22 cellular contexts compared by ENCODE assay signal in genomic region chr13:44149821-44150220, GRCh38.
A peak's percentile ranks its signal among the peaks of the same experiment; 100 is the strongest.
DNase-seq lines count a peak whose midpoint lies in the region; ATAC-seq, FAIRE-seq and TF ChIP-seq lines count a peak whose summit lies in the region.
"Had no signal": no experiment of that assay in that cellular context is flagged by ENCODE, and none has a peak within 500 bp of the region (broad histone marks: within the 10 kb centered on the region; RNA-seq: fewer than 3 reads in every experiment).

No MANE protein-coding gene starts in this region.

- CTCF ChIA-PET in SK-N-SH (lab: Yijun Ruan, JAX), result no interaction called here

- no peak overlapping the region for H3K4me3 ChIP-seq in SK-N-SH (ENCODE audit: low read depth in 2 of 2, low read length in 1 of 2)
- H3K4me3 ChIP-seq in psoas muscle, result no peak overlapping the region
- H3K4me3 ChIP-seq: BLaER1 had no signal

- H3K27ac ChIP-seq in SK-N-SH (ENCODE audit: low read depth in 2 of 2, low read length in 1 of 2), result no peak overlapping the region
- H3K27ac ChIP-seq in psoas muscle, result peak overlapping the region; percentile 42
- H3K27ac ChIP-seq: BLaER1 had no signal

- no peaks in the 10 kb centered on the region for H3K79me2 ChIP-seq in SK-N-SH (ENCODE audit: insufficient read depth)

- H2AFZ ChIP-seq in SK-N-SH (ENCODE audit: low read depth), result no peak overlapping the region

- FAIRE-seq in frontal cortex (lab: Jason Lieb, UNC), result no peak
- FAIRE-seq: A204.1, D721Med, G401.6, GM12891, GM19239 had no signal

- ATAC-seq in SK-N-SH treated with all-trans-retinoic acid at 6 μM for 48 hours (no peak), psoas muscle (no peak), HG02642 (IDR thresholded peaks at IDR 0.05; ENCODE audit: poor library complexity, unreplicated experiment) (no peak)

- no peaks in the 10 kb centered on the region for H3K9me2 ChIP-seq in SK-N-SH

- H3K4me1 ChIP-seq in SK-N-SH (ENCODE audit: control insufficient read depth in 1 of 2, insufficient read depth in 2 of 2, low read depth in 1 of 2, low read length in 1 of 2) (peaks cover 0 to 5% of the 10 kb centered on the region in 2 experiments; a peak in 2 of 4 replicates), psoas muscle (peaks cover 28% of the 10 kb centered on the region)
- H3K4me1 ChIP-seq: BE2C had no signal

- DNase-seq in SK-N-SH (peak; percentile 11), psoas muscle (no peak), amniotic stem cell (lab: John Stamatoyannopoulos, UW) (no peak), frontal cortex (ENCODE audit: low spot score in 2 of 2) (no peak)
- DNase-seq: 8988T; ACHN; BE2C; C1 segment of cervical spinal cord; CD4-positive, alpha-beta memory T cell; CD4-positive, CD25-positive, alpha-beta regulatory T cell; CD8-positive, alpha-beta memory T cell; COR-L47; DMS79 treated with DMSO at 0.1 percent for 48 hours; GF-D8 had no signal

- H3K36me3 ChIP-seq in SK-N-SH (replicated peaks in 1 of 2; ENCODE audit: control insufficient read depth in 1 of 2, insufficient read depth in 2 of 2, low read length in 1 of 2), result no peaks in the 10 kb centered on the region
- H3K36me3 ChIP-seq in psoas muscle (ENCODE audit: insufficient read depth in 1 of 2, low read depth in 1 of 2), result no peaks in the 10 kb centered on the region
- H3K36me3 ChIP-seq: BE2C, BLaER1 had no signal

- H3K9me3 ChIP-seq in SK-N-SH (no peaks in the 10 kb centered on the region), psoas muscle (no peaks in the 10 kb centered on the region)
- H3K9me3 ChIP-seq: BE2C, BLaER1 had no signal

- no peak for TF ChIP-seq RAD21 in SK-N-SH (IDR thresholded peaks at IDR 0.05; ENCODE audit: low read length)

- H3K9ac ChIP-seq in SK-N-SH, result no peak overlapping the region
- H3K9ac ChIP-seq: BLaER1 had no signal

- 88% methylated on average over 4 of the region's 4 CpGs for WGBS in SK-N-SH (ENCODE audit: low lambda C conversion rate)
- WGBS in psoas muscle, 3 donors, result 72 to 97% (median 78%) methylated on average over 4 of the region's 4 CpGs

- intact Hi-C loops in psoas muscle (cut with DNase I), result loop anchor here in 1 of 2 donors (10.0 kb wide), 1 partner anchor 85 kb away; no protein-coding TSS in a partner anchor

- no peak overlapping the region for H3K4me2 ChIP-seq in SK-N-SH
- H3K4me2 ChIP-seq: BLaER1 had no signal

- TF ChIP-seq CTCF in SK-N-SH (IDR thresholded peaks at IDR 0.05) (no peak), psoas muscle (IDR thresholded peaks at IDR 0.05) (no peak)

- POLR2A ChIA-PET in SK-N-SH (lab: Yijun Ruan, JAX), result no interaction called here

- no peak for TF ChIP-seq EP300 in SK-N-SH (IDR thresholded peaks at IDR 0.05; ENCODE audit: borderline replicate concordance in 1 of 2, low read depth in 1 of 2, low read length in 1 of 2)

- H4K20me1 ChIP-seq in SK-N-SH (ENCODE audit: insufficient read depth), result no peaks in the 10 kb centered on the region
- H4K20me1 ChIP-seq: BLaER1 had no signal

- H3F3A ChIP-seq in SK-N-SH (replicated peaks; ENCODE audit: insufficient read depth), result no peaks in the 10 kb centered on the region

- H3K27me3 ChIP-seq in SK-N-SH (ENCODE audit: insufficient read depth) (no peaks in the 10 kb centered on the region), psoas muscle (ENCODE audit: insufficient read depth in 3 of 3, low read length in 2 of 3) (no peaks in the 10 kb centered on the region)
- H3K27me3 ChIP-seq: BE2C, BLaER1 had no signal

TF ChIP-seq in SK-N-SH, 30 proteins besides CTCF, POLR2A, EP300 and RAD21:
- TF ChIP-seq GATA2 (CRISPR knock-in tag; IDR thresholded peaks at IDR 0.05) (peak; percentile 11; the same call in 1 of the 2 replicates), PBX3 (IDR thresholded peaks at IDR 0.05) (no peak)

TF ChIP-seq in SK-N-SH treated with all-trans-retinoic acid at 6 μM for 48 hours, 23 proteins besides CTCF, POLR2A, EP300 and RAD21:
- TF ChIP-seq ZC3H10 (CRISPR knock-in tag; IDR thresholded peaks at IDR 0.05) (no peak), TCF4 (CRISPR knock-in tag; IDR thresholded peaks at IDR 0.05; ENCODE audit: borderline replicate concordance) (0 out of 2 replicates have a peak, but pooled peaks have one; percentile 21)
